29 cellular contexts compared by ENCODE assay signal in genomic region chr1:29315262-29315661, GRCh38.
"Had no signal": no experiment of that assay in that cellular context is flagged by ENCODE, and none has a peak within 500 bp of the region (broad histone marks: within the 10 kb centered on the region; RNA-seq: fewer than 3 reads in every experiment).

No MANE protein-coding gene starts in this region.

- DNase-seq: activated CD4-positive, alpha-beta T cell treated with anti-CD3 and anti-CD28 coated beads, Interleukin-2, amount 10 ng/mL, durations not matched to agents 24 days and 14 days; activated CD4-positive, alpha-beta T cell treated with anti-CD3 and anti-CD28 coated beads, Interleukin-2, amount 50 U/mL, for 4 hours; activated CD8-positive, alpha-beta T cell treated with anti-CD3 and anti-CD28 coated beads for 36 hours; activated effector memory CD4-positive, alpha-beta T cell treated with anti-CD3 and anti-CD28 coated beads, Interleukin-2, amount 50 U/mL, for 16 hours; activated naive CD4-positive, alpha-beta T cell; activated T-cell treated with anti-CD3 and anti-CD28 coated beads, Interleukin-2, amount 50 U/mL, for 1 hour; activated T-cell treated with anti-CD3 and anti-CD28 coated beads, Interleukin-2, amount 50 U/mL, for 72 hours; adrenal gland; body of pancreas; caudate nucleus; NCI-H1092 treated with DMSO at 0.1 percent for 48 hours; NCI-H1417; NCI-H146; NCI-H187; NCI-H2029 treated with DMSO at 0.1 percent for 48 hours; NCI-H2107; NCI-H2171; NCI-H510A; NCI-H526; NCI-H748 treated with DMSO at 0.1 percent for 48 hours; NK-92 treated with Interleukin-12 subunit alpha and Interleukin-12 subunit beta, amount 100 ng/mL, for 24 hours; OCI-M1; Right ventricle myocardium superior; SW 1271; T-helper 1 cell; T1000; WERI-Rb-1 had no signal

- H3K27ac ChIP-seq: adrenal gland, body of pancreas, WERI-Rb-1 had no signal

- ATAC-seq: activated CD8-positive, alpha-beta T cell treated with anti-CD3 and anti-CD28 coated beads for 36 hours; activated naive CD4-positive, alpha-beta T cell treated with anti-CD3 and anti-CD28 coated beads, Interleukin-2, amount 50 U/mL, for 72 hours; activated T-cell treated with anti-CD3 and anti-CD28 coated beads, Interleukin-2, amount 50 U/mL, for 72 hours; activated T-helper 17 cell treated with anti-CD3 and anti-CD28 coated beads, Interleukin-2, amount 50 U/mL, for 72 hours; body of pancreas had no signal

- H3K4me3 ChIP-seq: adrenal gland, body of pancreas had no signal

- H3K9me3 ChIP-seq: adrenal gland, body of pancreas had no signal

- H3K4me1 ChIP-seq: adrenal gland, body of pancreas had no signal

- H3K27ac Mint-ChIP-seq: activated CD4-positive, alpha-beta T cell treated with anti-CD3 and anti-CD28 coated beads, Interleukin-2, amount 10 ng/mL, durations not matched to agents 24 days and 14 days; activated CD8-positive, alpha-beta T cell treated with anti-CD3 and anti-CD28 coated beads for 36 hours; activated naive CD4-positive, alpha-beta T cell treated with anti-CD3 and anti-CD28 coated beads, Interleukin-2, amount 50 U/mL, for 72 hours; activated T-cell treated with anti-CD3 and anti-CD28 coated beads, Interleukin-2, amount 50 U/mL, for 72 hours; activated T-helper 17 cell treated with anti-CD3 and anti-CD28 coated beads, Interleukin-2, amount 50 U/mL, for 72 hours had no signal

- H3K4me3 Mint-ChIP-seq: activated CD4-positive, alpha-beta T cell treated with anti-CD3 and anti-CD28 coated beads, Interleukin-2, amount 10 ng/mL, durations not matched to agents 24 days and 14 days; activated CD8-positive, alpha-beta T cell treated with anti-CD3 and anti-CD28 coated beads for 36 hours; activated T-cell treated with anti-CD3 and anti-CD28 coated beads, Interleukin-2, amount 50 U/mL, for 72 hours; activated T-helper 17 cell treated with anti-CD3 and anti-CD28 coated beads, Interleukin-2, amount 50 U/mL, for 72 hours had no signal

- H3K4me1 Mint-ChIP-seq: activated CD4-positive, alpha-beta T cell treated with anti-CD3 and anti-CD28 coated beads, Interleukin-2, amount 10 ng/mL, durations not matched to agents 24 days and 14 days; activated T-helper 17 cell treated with anti-CD3 and anti-CD28 coated beads, Interleukin-2, amount 50 U/mL, for 72 hours had no signal

- H3K27me3 Mint-ChIP-seq: activated CD4-positive, alpha-beta T cell treated with anti-CD3 and anti-CD28 coated beads, Interleukin-2, amount 10 ng/mL, durations not matched to agents 24 days and 14 days; activated CD8-positive, alpha-beta T cell treated with anti-CD3 and anti-CD28 coated beads for 36 hours had no signal

- H3K27me3 ChIP-seq: adrenal gland, body of pancreas had no signal

- H3K36me3 Mint-ChIP-seq: activated naive CD4-positive, alpha-beta T cell treated with anti-CD3 and anti-CD28 coated beads, Interleukin-2, amount 50 U/mL, for 72 hours had no signal

- H3K9me3 Mint-ChIP-seq: activated CD4-positive, alpha-beta T cell treated with anti-CD3 and anti-CD28 coated beads, Interleukin-2, amount 10 ng/mL, durations not matched to agents 24 days and 14 days; activated CD8-positive, alpha-beta T cell treated with anti-CD3 and anti-CD28 coated beads for 36 hours; activated naive CD4-positive, alpha-beta T cell treated with anti-CD3 and anti-CD28 coated beads, Interleukin-2, amount 50 U/mL, for 72 hours; activated T-cell treated with anti-CD3 and anti-CD28 coated beads, Interleukin-2, amount 50 U/mL, for 72 hours; activated T-helper 17 cell treated with anti-CD3 and anti-CD28 coated beads, Interleukin-2, amount 50 U/mL, for 72 hours had no signal
